In the genomic region with DNA sequence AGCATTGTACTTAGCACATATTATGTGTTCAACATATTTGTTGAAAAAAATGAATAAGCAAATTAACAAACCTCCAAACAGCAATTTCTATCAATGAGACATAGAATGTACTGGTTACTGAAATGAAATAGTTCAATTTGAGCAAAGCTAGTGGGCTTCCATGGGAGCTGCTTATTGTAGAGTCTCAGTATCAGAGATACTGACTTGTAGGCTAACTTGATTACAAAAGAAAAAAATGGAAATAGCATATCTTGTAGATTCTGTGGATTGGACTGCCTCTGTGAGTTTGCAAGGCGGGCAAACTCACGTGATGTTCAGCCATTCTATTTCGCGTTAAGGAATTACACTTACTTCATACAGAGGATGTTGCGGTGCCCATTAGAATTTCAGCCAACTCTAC, we compare ENCODE assay signal across 36 cellular contexts.
"Had no signal": no experiment of that assay in that cellular context is flagged by ENCODE, and none has a peak within 500 bp of the region (broad histone marks: within the 10 kb centered on the region; RNA-seq: fewer than 3 reads in every experiment).

No MANE protein-coding gene starts in this region.

- H3K36me3 ChIP-seq: adrenal gland, brain microvascular endothelial cell, breast epithelium had no signal

- H3K4me1 Mint-ChIP-seq: activated B cell treated with CpG ODN at 0.5 μM for 24 hours; activated CD4-positive, alpha-beta T cell treated with anti-CD3 and anti-CD28 coated beads, Interleukin-2, amount 10 ng/mL, durations not matched to agents 24 days and 14 days; activated naive CD8-positive, alpha-beta T cell treated with anti-CD3 and anti-CD28 coated beads for 36 hours; activated T-helper 17 cell treated with anti-CD3 and anti-CD28 coated beads, Interleukin-2, amount 50 U/mL, for 72 hours had no signal

- H3K27me3 Mint-ChIP-seq: activated B cell treated with CpG ODN at 0.5 μM for 24 hours; activated CD4-positive, alpha-beta memory T cell treated with anti-CD3 and anti-CD28 coated beads for 36 hours; activated CD4-positive, alpha-beta T cell treated with anti-CD3 and anti-CD28 coated beads, Interleukin-2, amount 10 ng/mL, durations not matched to agents 24 days and 14 days; activated naive CD8-positive, alpha-beta T cell treated with anti-CD3 and anti-CD28 coated beads for 36 hours had no signal

- H3K27ac ChIP-seq: adrenal gland, brain microvascular endothelial cell, breast epithelium, VCaP had no signal

- H3K4me3 Mint-ChIP-seq: activated B cell treated with CpG ODN at 0.5 μM for 24 hours; activated CD4-positive, alpha-beta memory T cell treated with anti-CD3 and anti-CD28 coated beads for 36 hours; activated CD4-positive, alpha-beta T cell treated with anti-CD3 and anti-CD28 coated beads, Interleukin-2, amount 10 ng/mL, durations not matched to agents 24 days and 14 days; activated CD8-positive, alpha-beta T cell treated with anti-CD3 and anti-CD28 coated beads for 36 hours; activated naive CD4-positive, alpha-beta T cell treated with anti-CD3 and anti-CD28 coated beads for 36 hours; activated naive CD8-positive, alpha-beta T cell treated with anti-CD3 and anti-CD28 coated beads for 36 hours; activated T-cell treated with anti-CD3 and anti-CD28 coated beads, Interleukin-2, amount 50 U/mL, for 4 hours; activated T-cell treated with anti-CD3 and anti-CD28 coated beads, Interleukin-2, amount 50 U/mL, for 72 hours; activated T-helper 1 cell treated with anti-CD3 and anti-CD28 coated beads, Interleukin-12 subunit alpha, Interleukin-12 subunit beta, Interleukin-2, Interleukin-4 antibody, amounts not matched to agents 30 ng/mL and 10 ng/mL and 1 ng/mL, durations not matched to agents 14 hours and 24 hours and 36 hours; activated T-helper 17 cell treated with anti-CD3 and anti-CD28 coated beads, Interleukin-2, amount 50 U/mL, for 72 hours; T-helper 1 cell treated with Interleukin-12 subunit alpha and Interleukin-12 subunit beta and Interleukin-4 antibody, amounts not matched to agents 30 μg/mL and 1 μg/mL, for 36 hours; T-helper 2 cell treated with Interferon-gamma antibody and Interleukin-4, amounts not matched to agents 5 μg/mL and 100 μg/mL, for 36 hours had no signal

- FAIRE-seq: TTC549 had no signal

- H3K27ac Mint-ChIP-seq: activated B cell treated with CpG ODN at 0.5 μM for 24 hours; activated CD4-positive, alpha-beta memory T cell treated with anti-CD3 and anti-CD28 coated beads for 36 hours; activated CD4-positive, alpha-beta T cell treated with anti-CD3 and anti-CD28 coated beads, Interleukin-2, amount 10 ng/mL, durations not matched to agents 24 days and 14 days; activated CD8-positive, alpha-beta T cell treated with anti-CD3 and anti-CD28 coated beads for 36 hours; activated naive CD4-positive, alpha-beta T cell treated with anti-CD3 and anti-CD28 coated beads for 36 hours; activated naive CD4-positive, alpha-beta T cell treated with anti-CD3 and anti-CD28 coated beads, Interleukin-2, amount 50 U/mL, for 72 hours; activated naive CD8-positive, alpha-beta T cell treated with anti-CD3 and anti-CD28 coated beads for 36 hours; activated T-cell treated with anti-CD3 and anti-CD28 coated beads, Interleukin-2, amount 50 U/mL, for 72 hours; activated T-helper 1 cell treated with anti-CD3 and anti-CD28 coated beads, Interleukin-12 subunit alpha, Interleukin-12 subunit beta, Interleukin-2, Interleukin-4 antibody, amounts not matched to agents 30 ng/mL and 10 ng/mL and 1 ng/mL, durations not matched to agents 14 hours and 24 hours and 36 hours; activated T-helper 17 cell treated with anti-CD3 and anti-CD28 coated beads, Interleukin-2, amount 50 U/mL, for 72 hours; T-helper 1 cell treated with Interleukin-12 subunit alpha and Interleukin-12 subunit beta and Interleukin-4 antibody, amounts not matched to agents 30 μg/mL and 1 μg/mL, for 36 hours; T-helper 2 cell treated with Interferon-gamma antibody and Interleukin-4, amounts not matched to agents 5 μg/mL and 100 μg/mL, for 36 hours had no signal

- H3K27me3 ChIP-seq: adrenal gland, body of pancreas, brain microvascular endothelial cell, breast epithelium had no signal

- H3K36me3 Mint-ChIP-seq: activated CD4-positive, alpha-beta memory T cell treated with anti-CD3 and anti-CD28 coated beads for 36 hours; activated naive CD4-positive, alpha-beta T cell treated with anti-CD3 and anti-CD28 coated beads, Interleukin-2, amount 50 U/mL, for 72 hours; activated naive CD8-positive, alpha-beta T cell treated with anti-CD3 and anti-CD28 coated beads for 36 hours had no signal

- DNase-seq: activated B cell treated with CpG ODN at 0.5 μM for 24 hours; activated CD4-positive, alpha-beta memory T cell treated with anti-CD3 and anti-CD28 coated beads for 36 hours; activated CD4-positive, alpha-beta T cell treated with anti-CD3 and anti-CD28 coated beads for 4 hours; activated CD4-positive, alpha-beta T cell treated with anti-CD3 and anti-CD28 coated beads, Interleukin-2, amount 10 ng/mL, durations not matched to agents 24 days and 14 days; activated CD4-positive, alpha-beta T cell treated with anti-CD3 and anti-CD28 coated beads, Interleukin-2, amount 50 U/mL, for 1 hour; activated CD4-positive, alpha-beta T cell treated with anti-CD3 and anti-CD28 coated beads, Interleukin-2, amount 50 U/mL, for 4 hours; activated CD4-positive, CD25-positive, alpha-beta regulatory T cell treated with anti-CD3 and anti-CD28 coated beads, Interleukin-2, amount 50 U/mL, for 72 hours; activated CD8-positive, alpha-beta memory T cell treated with anti-CD3 and anti-CD28 coated beads, Interleukin-2, amount 50 U/mL, for 4 hours; activated CD8-positive, alpha-beta T cell treated with anti-CD3 and anti-CD28 coated beads for 36 hours; activated effector memory CD4-positive, alpha-beta T cell treated with anti-CD3 and anti-CD28 coated beads, Interleukin-2, amount 50 U/mL, for 16 hours; activated gamma-delta T cell treated with Interleukin-2 at 50 U/mL for 16 hours; activated naive CD4-positive, alpha-beta T cell; activated naive CD4-positive, alpha-beta T cell treated with anti-CD3 and anti-CD28 coated beads for 36 hours; activated naive CD4-positive, alpha-beta T cell treated with anti-CD3 and anti-CD28 coated beads, Interleukin-2, amount 50 U/mL, for 16 hours; activated naive CD8-positive, alpha-beta T cell treated with anti-CD3 and anti-CD28 coated beads for 36 hours; activated T-cell treated with anti-CD3 and anti-CD28 coated beads for 4 hours; activated T-cell treated with anti-CD3 and anti-CD28 coated beads, Interleukin-2, amount 50 U/mL, for 1 hour; activated T-cell treated with anti-CD3 and anti-CD28 coated beads, Interleukin-2, amount 50 U/mL, for 4 hours; activated T-cell treated with anti-CD3 and anti-CD28 coated beads, Interleukin-2, amount 50 U/mL, for 72 hours; adrenal gland; amniotic stem cell; aorta; body of pancreas; brain microvascular endothelial cell; central memory CD4-positive, alpha-beta T cell; T-helper 1 cell; T-helper 2 cell; T-helper 9 cell had no signal

- H3K9me3 ChIP-seq: adrenal gland, body of pancreas, breast epithelium had no signal

- H3K4me3 ChIP-seq: adrenal gland, body of pancreas, breast epithelium had no signal

- ATAC-seq: activated CD8-positive, alpha-beta T cell treated with anti-CD3 and anti-CD28 coated beads for 36 hours; activated naive CD4-positive, alpha-beta T cell treated with anti-CD3 and anti-CD28 coated beads, Interleukin-2, amount 50 U/mL, for 72 hours; activated T-cell treated with anti-CD3 and anti-CD28 coated beads, Interleukin-2, amount 50 U/mL, for 4 hours; activated T-cell treated with anti-CD3 and anti-CD28 coated beads, Interleukin-2, amount 50 U/mL, for 72 hours; activated T-helper 17 cell treated with anti-CD3 and anti-CD28 coated beads, Interleukin-2, amount 50 U/mL, for 72 hours; body of pancreas had no signal

- H3K9me3 Mint-ChIP-seq: activated B cell treated with CpG ODN at 0.5 μM for 24 hours; activated CD4-positive, alpha-beta memory T cell treated with anti-CD3 and anti-CD28 coated beads for 36 hours; activated CD4-positive, alpha-beta T cell treated with anti-CD3 and anti-CD28 coated beads, Interleukin-2, amount 10 ng/mL, durations not matched to agents 24 days and 14 days; activated CD8-positive, alpha-beta T cell treated with anti-CD3 and anti-CD28 coated beads for 36 hours; activated naive CD4-positive, alpha-beta T cell treated with anti-CD3 and anti-CD28 coated beads for 36 hours; activated naive CD4-positive, alpha-beta T cell treated with anti-CD3 and anti-CD28 coated beads, Interleukin-2, amount 50 U/mL, for 72 hours; activated naive CD8-positive, alpha-beta T cell treated with anti-CD3 and anti-CD28 coated beads for 36 hours; activated T-cell treated with anti-CD3 and anti-CD28 coated beads, Interleukin-2, amount 50 U/mL, for 4 hours; activated T-cell treated with anti-CD3 and anti-CD28 coated beads, Interleukin-2, amount 50 U/mL, for 72 hours; activated T-helper 1 cell treated with anti-CD3 and anti-CD28 coated beads, Interleukin-12 subunit alpha, Interleukin-12 subunit beta, Interleukin-2, Interleukin-4 antibody, amounts not matched to agents 30 ng/mL and 10 ng/mL and 1 ng/mL, durations not matched to agents 14 hours and 24 hours and 36 hours; activated T-helper 17 cell treated with anti-CD3 and anti-CD28 coated beads, Interleukin-2, amount 50 U/mL, for 72 hours; T-helper 1 cell treated with Interleukin-12 subunit alpha and Interleukin-12 subunit beta and Interleukin-4 antibody, amounts not matched to agents 30 μg/mL and 1 μg/mL, for 36 hours; T-helper 2 cell treated with Interferon-gamma antibody and Interleukin-4, amounts not matched to agents 5 μg/mL and 100 μg/mL, for 36 hours had no signal

- H3K4me1 ChIP-seq: breast epithelium had no signal
